In genomic region chr5:170752257-170753215, GRCh38 we compare ENCODE assay signal across 14 cellular contexts. TPM values are rescaled to one million over a fixed set of nuclear protein-coding genes. Genes with fewer than 3 reads are reported as not detected.
DNase-seq lines count a peak whose midpoint lies in the region; ATAC-seq and FAIRE-seq lines count a peak whose summit lies in the region.
"Had no signal": no experiment of that assay in that cellular context is flagged by ENCODE, and none has a peak within 500 bp of the region (broad histone marks: within the 10 kb centered on the region; RNA-seq: fewer than 3 reads in every experiment).

No MANE protein-coding gene starts in this region.

- DNase-seq in NCI-H2196 (lab: John Stamatoyannopoulos, UW; ENCODE audit: unreplicated experiment), result peak; percentile 23
- no peak for DNase-seq in NCI-H2196 treated with DMSO at 0.1 percent for 48 hours (lab: John Stamatoyannopoulos, UW; ENCODE audit: unreplicated experiment)
- peak; percentile 99 for DNase-seq in NCI-H69 (lab: John Stamatoyannopoulos, UW)
- DNase-seq in stimulated activated naive CD8-positive, alpha-beta T cell treated with anti-CD3 and anti-CD28 coated beads, Interleukin-15, amount 100 ng/mL, for 72 hours, result no peak
- no peak for DNase-seq in epidermal melanocyte (ENCODE audit: insufficient read length, low spot score)
- no peak for DNase-seq in RCC 7860 (ENCODE audit: low spot score)
- no peak for DNase-seq in stimulated activated naive CD4-positive, alpha-beta T cell treated with Interleukin-2 at 50 U/mL for 16 hours (lab: John Stamatoyannopoulos, UW)
- DNase-seq: activated CD4-positive, alpha-beta T cell treated with anti-CD3 and anti-CD28 coated beads, Interleukin-2, amount 50 U/mL, for 48 hours; central memory CD4-positive, alpha-beta T cell; MM.1S; right lobe of liver; T-helper 2 cell had no signal

- no peak for FAIRE-seq in RCC 7860 (lab: Jason Lieb, UNC)

- H3K4me1 Mint-ChIP-seq in stimulated activated naive CD8-positive, alpha-beta T cell treated with anti-CD3 and anti-CD28 coated beads, Interleukin-15, amount 100 ng/mL, for 72 hours, result no peaks in the 10 kb centered on the region

- H3K27me3 ChIP-seq in esophagus (ENCODE audit: control insufficient read depth in 1 of 2, insufficient read depth in 2 of 2, low read length in 2 of 2), result no peaks in the 10 kb centered on the region
- H3K27me3 ChIP-seq: right lobe of liver had no signal

- H3K36me3 ChIP-seq in esophagus (ENCODE audit: control insufficient read depth in 2 of 2, insufficient read depth in 2 of 2, low read length in 1 of 2), result no peaks in the 10 kb centered on the region
- H3K36me3 ChIP-seq: esophagus muscularis mucosa, right lobe of liver had no signal

- peaks cover 6 to 18% of the 10 kb centered on the region in 2 donors for H3K4me1 ChIP-seq in esophagus (ENCODE audit: control insufficient read depth in 2 of 2, insufficient read depth in 2 of 2, low read length in 1 of 2)
- H3K4me1 ChIP-seq: right lobe of liver had no signal

- peak; percentile 26 for ATAC-seq in stimulated activated naive CD8-positive, alpha-beta T cell treated with anti-CD3 and anti-CD28 coated beads, Interleukin-15, amount 100 ng/mL, for 72 hours

- H3K9me3 Mint-ChIP-seq in stimulated activated naive CD8-positive, alpha-beta T cell treated with anti-CD3 and anti-CD28 coated beads, Interleukin-15, amount 100 ng/mL, for 72 hours, result peaks cover 0 to 8% of the 10 kb centered on the region in 2 donors

- no peaks in the 10 kb centered on the region for H3K9me3 ChIP-seq in esophagus (ENCODE audit: control insufficient read depth in 2 of 2, insufficient read depth in 1 of 2, low read depth in 1 of 2, low read length in 1 of 2)
- H3K9me3 ChIP-seq: esophagus muscularis mucosa, right lobe of liver had no signal

- WGBS in esophagus, 2 donors, result 33 to 36% methylated on average over 10 of the region's 10 CpGs

- no peak overlapping the region for H3K4me3 ChIP-seq in esophagus (ENCODE audit: low read depth in 1 of 2, low read length in 2 of 2)
- H3K4me3 ChIP-seq: esophagus muscularis mucosa, right lobe of liver had no signal

- H3K27me3 Mint-ChIP-seq in stimulated activated naive CD8-positive, alpha-beta T cell treated with anti-CD3 and anti-CD28 coated beads, Interleukin-15, amount 100 ng/mL, for 72 hours, result peaks cover 32% of the 10 kb centered on the region

- H3K4me3 Mint-ChIP-seq in stimulated activated naive CD8-positive, alpha-beta T cell treated with anti-CD3 and anti-CD28 coated beads, Interleukin-15, amount 100 ng/mL, for 72 hours, result no peak overlapping the region

- peak overlapping the region; percentile 35 to 38 for H3K27ac ChIP-seq in esophagus (ENCODE audit: low read depth in 2 of 2, low read length in 1 of 2)
- H3K27ac ChIP-seq: right lobe of liver had no signal

- no peak overlapping the region for H3K27ac Mint-ChIP-seq in stimulated activated naive CD8-positive, alpha-beta T cell treated with anti-CD3 and anti-CD28 coated beads, Interleukin-15, amount 100 ng/mL, for 72 hours

RNA-seq across cellular contexts. Expression of gene GABRP, which starts 31.0 kb away (rescaled TPM):
- polyA plus RNA-seq in esophagus, result 10 to 100 TPM; 21.9 to 55.7 TPM

Comparison
In these comparisons a context has a peak if more than half of its experiments do, and no peak if none do; other contexts are left out.
1. DNase-seq: peak in NCI-H2196 (single experiment) and NCI-H69 (single experiment); none in NCI-H2196 treated with DMSO at 0.1 percent for 48 hours (single experiment), stimulated activated naive CD8-positive, alpha-beta T cell treated with anti-CD3 and anti-CD28 coated beads, Interleukin-15, amount 100 ng/mL, for 72 hours (0 of 2), epidermal melanocyte (single experiment), RCC 7860 (single experiment) and stimulated activated naive CD4-positive, alpha-beta T cell treated with Interleukin-2 at 50 U/mL for 16 hours (single experiment).